Comparison of ENCODE assay signal across 8 cellular contexts in genomic region chr3:195908439-195909293, GRCh38. TPM values are rescaled to one million over a fixed set of nuclear protein-coding genes. Genes with fewer than 3 reads are reported as not detected.
DNase-seq lines count a peak whose midpoint lies in the region; ATAC-seq, FAIRE-seq and TF ChIP-seq lines count a peak whose summit lies in the region.

Gene TNK2, minus strand, starts transcription at chr3:195908551. Its CDS starts 19,963 bp downstream, at chr3:195888588.

- H3K9me3 Mint-ChIP-seq in activated naive CD8-positive, alpha-beta T cell treated with anti-CD3 and anti-CD28 coated beads for 36 hours: no peaks in the 10 kb centered on the region

- ATAC-seq in HG02642 (IDR thresholded peaks at IDR 0.05; ENCODE audit: poor library complexity, unreplicated experiment): peak; percentile 13
- ATAC-seq in PC-3: peak; percentile 19
- ATAC-seq in left cardiac atrium: peak; percentile 7 to 24

- H3K36me3 ChIP-seq in PC-3 (ENCODE audit: low read depth, low read length): no peaks in the 10 kb centered on the region

- peaks cover 40% of the 10 kb centered on the region for H3K4me1 Mint-ChIP-seq in activated naive CD8-positive, alpha-beta T cell treated with anti-CD3 and anti-CD28 coated beads for 36 hours

- peak within 1 kb of the TSS; percentile 98 for H3K4me2 ChIP-seq in PC-3 (ENCODE audit: low read length)

- POLR2A ChIA-PET in PC-3 (lab: Charles Lee; ENCODE audit: unreplicated experiment): no interaction called here

- CTCF ChIA-PET in PC-3 (lab: Charles Lee): interaction anchor here (0.6 to 1.0 kb wide), 3 partner anchors 13 to 389 kb away, joined by 3 to 12 read pairs (median 3); no protein-coding TSS in a partner anchor

- peaks cover 15% of the 10 kb centered on the region for H3K36me3 Mint-ChIP-seq in activated naive CD8-positive, alpha-beta T cell treated with anti-CD3 and anti-CD28 coated beads for 36 hours

- peak within 1 kb of the TSS; percentile 74 for H3K4me3 ChIP-seq in PC-3 (ENCODE audit: low read length)
- H3K4me3 ChIP-seq in retinal pigment epithelial cell (ENCODE audit: low read length): peak within 1 kb of the TSS; percentile 44

- FAIRE-seq in GM12892 (lab: Jason Lieb, UNC): no peak

- TF ChIP-seq POLR2A in GM12892 (IDR thresholded peaks at IDR 0.05; ENCODE audit: low read depth, low read length): no peak

- no peaks in the 10 kb centered on the region for H3K27me3 Mint-ChIP-seq in activated naive CD8-positive, alpha-beta T cell treated with anti-CD3 and anti-CD28 coated beads for 36 hours

- DNase-seq in GM13977 (ENCODE audit: low spot score) (peak; percentile 74), PC-3 (peak; percentile 16), left cardiac atrium (peak; percentile 40), retinal pigment epithelial cell (ENCODE audit: low read depth) (no peak), cerebellar cortex (ENCODE audit: low spot score) (no peak), GM12892 (ENCODE audit: insufficient read length) (no peak)
- peak; percentile 56 for DNase-seq in activated naive CD8-positive, alpha-beta T cell treated with anti-CD3 and anti-CD28 coated beads for 36 hours

- intact Hi-C loops in PC-3 (cut with micrococcal nuclease): no loop called here
- intact Hi-C loops in left cardiac atrium (cut with DNase I): no loop called here

- peaks cover 50% of the 10 kb centered on the region for H3K79me2 ChIP-seq in PC-3 (ENCODE audit: low read length)

- no peak for TF ChIP-seq CTCF in GM13977 (IDR thresholded peaks at IDR 0.05; ENCODE audit: extremely low read depth, insufficient read depth, missing control alignments)
- TF ChIP-seq CTCF in PC-3 (conservative IDR thresholded peaks at IDR 0.05; ENCODE audit: low read depth, low read length): no peak
- no peak for TF ChIP-seq CTCF in retinal pigment epithelial cell (conservative IDR thresholded peaks at IDR 0.05; ENCODE audit: low read depth, low read length)

- H3K4me1 ChIP-seq in PC-3 (ENCODE audit: insufficient read depth, low read length): peaks cover 59% of the 10 kb centered on the region

- in situ Hi-C loops in GM13977 (cut with MboI; ENCODE audit: low pct_unique_long_range_greater_than_20kb, low sequenced_read_pairs, unreplicated experiment): no loop called here

- H3K9ac ChIP-seq in PC-3 (ENCODE audit: low read length): peak within 1 kb of the TSS; percentile 13; the same call in 1 of the 2 replicates

- BruUV-seq in PC-3 (replicated peaks; lab: Mats Ljungman, UMichigan): no TSS peak

- peak within 1 kb of the TSS; percentile 99 for H3K27ac Mint-ChIP-seq in activated naive CD8-positive, alpha-beta T cell treated with anti-CD3 and anti-CD28 coated beads for 36 hours

- H3K9me3 ChIP-seq in PC-3 (ENCODE audit: low read length): no peaks in the 10 kb centered on the region

- no peaks in the 10 kb centered on the region for H3F3A ChIP-seq in PC-3 (ENCODE audit: low read length, unreplicated experiment)

- no peaks in the 10 kb centered on the region for H3K27me3 ChIP-seq in PC-3 (ENCODE audit: low read length)

- peak within 1 kb of the TSS; percentile 84 for H3K4me3 Mint-ChIP-seq in activated naive CD8-positive, alpha-beta T cell treated with anti-CD3 and anti-CD28 coated beads for 36 hours

- no peaks in the 10 kb centered on the region for H3K9me2 ChIP-seq in PC-3 (replicated peaks; ENCODE audit: low read length)

- no peaks in the 10 kb centered on the region for H4K20me1 ChIP-seq in PC-3 (ENCODE audit: low read length)

- no peak within 1 kb of the TSS for H2AFZ ChIP-seq in PC-3 (ENCODE audit: low read length)

- H3K27ac ChIP-seq in PC-3 (ENCODE audit: low read length): no peak within 1 kb of the TSS

RNA-seq across cellular contexts. Expression of gene TNK2, which starts in this region (rescaled TPM):
- 43.7 and 49.3 TPM in 2 replicates for total RNA-seq in PC-3 (2014; rRNA removed)
- 10 to 100 TPM; 34.6 to 35.1 TPM for total RNA-seq in activated naive CD8-positive, alpha-beta T cell treated with anti-CD3 and anti-CD28 coated beads for 36 hours
- total RNA-seq in left cardiac atrium: 10 to 100 TPM; 47.6 to 50.4 TPM
- polyA plus RNA-seq in GM12892 (2012; ENCODE audit: missing spikeins): 9.3 TPM

Comparison
In these comparisons a context has a peak if more than half of its experiments do, and no peak if none do; other contexts are left out.
1. DNase-seq: peak in GM13977 (single experiment), PC-3 (single experiment), activated naive CD8-positive, alpha-beta T cell treated with anti-CD3 and anti-CD28 coated beads for 36 hours (single experiment) and left cardiac atrium (single experiment); none in retinal pigment epithelial cell (single experiment), cerebellar cortex (single experiment) and GM12892 (single experiment).
2. Peak in every context shown above with its lines, with median percentiles within 50 percentile points of each other: ATAC-seq.